1 cellular context compared by ENCODE assay signal in genomic region chr11:105000797-105001196, GRCh38.
TF ChIP-seq lines count a peak whose summit lies in the region.

No MANE protein-coding gene starts in this region.

TF ChIP-seq in SK-N-SH treated with all-trans-retinoic acid at 6 μM for 48 hours, 23 proteins besides CTCF, POLR2A, EP300 and RAD21 (continued from another document):
- no peak for TF ChIP-seq CSRNP3 (CRISPR knock-in tag; IDR thresholded peaks at IDR 0.05)
- TF ChIP-seq ZNF565 (CRISPR knock-in tag; conservative IDR thresholded peaks at IDR 0.05; ENCODE audit: low read depth) = no peak
- no peak for TF ChIP-seq GLIS3 (CRISPR knock-in tag; IDR thresholded peaks at IDR 0.05)
- no peak for TF ChIP-seq TOX (CRISPR knock-in tag; IDR thresholded peaks at IDR 0.05; ENCODE audit: borderline replicate concordance)
- no peak for TF ChIP-seq OSR1 (CRISPR knock-in tag; IDR thresholded peaks at IDR 0.05)
